In genomic region chr9:38443181-38443580, GRCh38 we compare ENCODE assay signal across 15 cellular contexts. TPM values are rescaled to one million over a fixed set of nuclear protein-coding genes. Genes with fewer than 3 reads are reported as not detected.
DNase-seq lines count a peak whose midpoint lies in the region; FAIRE-seq lines count a peak whose summit lies in the region.
"Had no signal": no experiment of that assay in that cellular context is flagged by ENCODE, and none has a peak within 500 bp of the region (broad histone marks: within the 10 kb centered on the region; RNA-seq: fewer than 3 reads in every experiment).

No MANE protein-coding gene starts in this region.

- no peak overlapping the region for H3K27ac ChIP-seq in small intestine (ENCODE audit: low read depth in 1 of 2, low read length in 1 of 2)
- H3K27ac ChIP-seq: adrenal gland, coronary artery, transverse colon had no signal

- peaks cover 13% of the 10 kb centered on the region for H3K4me1 ChIP-seq in adipocyte (ENCODE audit: control insufficient read depth, insufficient read depth, low read length)
- no peaks in the 10 kb centered on the region for H3K4me1 ChIP-seq in small intestine (ENCODE audit: control insufficient read depth in 2 of 2, insufficient read depth in 1 of 2, low read depth in 1 of 2, low read length in 1 of 2)
- H3K4me1 ChIP-seq: adrenal gland, transverse colon had no signal

- H3K27me3 ChIP-seq in adipocyte (replicated peaks; ENCODE audit: control insufficient read depth, insufficient read depth, low read length), result peaks cover 20% of the 10 kb centered on the region
- no peaks in the 10 kb centered on the region for H3K27me3 ChIP-seq in small intestine (ENCODE audit: control insufficient read depth in 2 of 2, insufficient read depth in 2 of 2, low read length in 2 of 2)
- H3K27me3 ChIP-seq: adrenal gland, transverse colon had no signal

- WGBS in small intestine, 3 donors, result 22 to 57% (median 36%) methylated on average over 7 of the region's 7 CpGs

- H3K4me3 ChIP-seq in adipocyte (ENCODE audit: low read length) (no peak overlapping the region), small intestine (ENCODE audit: low read depth in 1 of 2, low read length in 2 of 2) (no peak overlapping the region)
- H3K4me3 ChIP-seq: adrenal gland, coronary artery, transverse colon had no signal

- H3K9me3 ChIP-seq in adipocyte (ENCODE audit: control insufficient read depth, low read length), result no peaks in the 10 kb centered on the region
- no peaks in the 10 kb centered on the region for H3K9me3 ChIP-seq in small intestine (ENCODE audit: control insufficient read depth, low read depth)
- H3K9me3 ChIP-seq: adrenal gland, transverse colon had no signal

- H3K36me3 ChIP-seq in adipocyte (ENCODE audit: control insufficient read depth, insufficient read depth, low read length, severe bottlenecking) (no peaks in the 10 kb centered on the region), small intestine (ENCODE audit: control insufficient read depth in 2 of 2, insufficient read depth in 2 of 2, low read length in 2 of 2) (no peaks in the 10 kb centered on the region)
- H3K36me3 ChIP-seq: adrenal gland, transverse colon had no signal

- no peak for FAIRE-seq in small intestine (lab: Jason Lieb, UNC)
- FAIRE-seq: GM18507 had no signal

- peak; percentile 66 for DNase-seq in H4 (ENCODE audit: low spot score)
- peak; percentile 7 for DNase-seq in adipocyte (ENCODE audit: low read depth)
- DNase-seq in kidney tubule cell (ENCODE audit: low spot score), result peak; percentile 66
- DNase-seq in small intestine, result peak; percentile 7
- no peak for DNase-seq in stimulated activated CD4-positive, alpha-beta T cell treated with anti-CD3 and anti-CD28 coated beads, Interleukin-1b, Interleukin-23, amount 100 ng/mL, for 48 hours
- no peak for DNase-seq in activated CD8-positive, alpha-beta memory T cell treated with anti-CD3 and anti-CD28 coated beads for 24 hours
- DNase-seq in NCI-H2227 treated with DMSO at 0.1 percent for 48 hours (lab: John Stamatoyannopoulos, UW), result no peak
- DNase-seq: activated CD4-positive, alpha-beta T cell treated with anti-CD3 and anti-CD28 coated beads, Interleukin-2, amount 10 ng/mL, durations not matched to agents 7 days and 5 days; activated T-cell treated with anti-CD3 and anti-CD28 coated beads, Interleukin-2, amount 50 U/mL, for 48 hours; adrenal gland; CD4-positive, CD25-positive, alpha-beta regulatory T cell; transverse colon had no signal

- H3K9ac ChIP-seq in adipocyte (ENCODE audit: low read length), result no peak overlapping the region

RNA-seq across cellular contexts. Expression of gene IGFBPL1, which starts 18.9 kb away (rescaled TPM):
- 0.58 TPM in 1 of 2 replicates, not detected in the other for total RNA-seq in H4 (2014; rRNA removed; shearing (Covaris generic))
- under 1 TPM in 1 of 3 donors, not detected in 2; 0.95 TPM for polyA plus RNA-seq in small intestine
- total RNA-seq: activated CD4-positive, alpha-beta T cell treated with anti-CD3 and anti-CD28 coated beads, Interleukin-2, amount 10 ng/mL, durations not matched to agents 7 days and 5 days; CD4-positive, CD25-positive, alpha-beta regulatory T cell; RPMI7951; transverse colon had no signal
- polyA plus RNA-seq: CD4-positive, CD25-positive, alpha-beta regulatory T cell had no signal

RNA-seq across cellular contexts. Expression of gene ALDH1B1, which starts 50.7 kb away (rescaled TPM):
- 19.5 and 29.5 TPM in 2 replicates for total RNA-seq in H4 (2014; rRNA removed; shearing (Covaris generic))
- 10 to 100 TPM in 1 of 3 donors, 1 to 10 TPM in 2; 4.2 to 60.9 (median 6.8) TPM for polyA plus RNA-seq in small intestine

Comparison
In these comparisons a context has a peak if more than half of its experiments do, and no peak if none do; other contexts are left out.
1. DNase-seq: peak in H4 (single experiment), adipocyte (single experiment), kidney tubule cell (single experiment) and small intestine (single experiment); none in stimulated activated CD4-positive, alpha-beta T cell treated with anti-CD3 and anti-CD28 coated beads, Interleukin-1b, Interleukin-23, amount 100 ng/mL, for 48 hours (single experiment), activated CD8-positive, alpha-beta memory T cell treated with anti-CD3 and anti-CD28 coated beads for 24 hours (single experiment) and NCI-H2227 treated with DMSO at 0.1 percent for 48 hours (single experiment).